8 cellular contexts compared by ENCODE assay signal in the genomic region with DNA sequence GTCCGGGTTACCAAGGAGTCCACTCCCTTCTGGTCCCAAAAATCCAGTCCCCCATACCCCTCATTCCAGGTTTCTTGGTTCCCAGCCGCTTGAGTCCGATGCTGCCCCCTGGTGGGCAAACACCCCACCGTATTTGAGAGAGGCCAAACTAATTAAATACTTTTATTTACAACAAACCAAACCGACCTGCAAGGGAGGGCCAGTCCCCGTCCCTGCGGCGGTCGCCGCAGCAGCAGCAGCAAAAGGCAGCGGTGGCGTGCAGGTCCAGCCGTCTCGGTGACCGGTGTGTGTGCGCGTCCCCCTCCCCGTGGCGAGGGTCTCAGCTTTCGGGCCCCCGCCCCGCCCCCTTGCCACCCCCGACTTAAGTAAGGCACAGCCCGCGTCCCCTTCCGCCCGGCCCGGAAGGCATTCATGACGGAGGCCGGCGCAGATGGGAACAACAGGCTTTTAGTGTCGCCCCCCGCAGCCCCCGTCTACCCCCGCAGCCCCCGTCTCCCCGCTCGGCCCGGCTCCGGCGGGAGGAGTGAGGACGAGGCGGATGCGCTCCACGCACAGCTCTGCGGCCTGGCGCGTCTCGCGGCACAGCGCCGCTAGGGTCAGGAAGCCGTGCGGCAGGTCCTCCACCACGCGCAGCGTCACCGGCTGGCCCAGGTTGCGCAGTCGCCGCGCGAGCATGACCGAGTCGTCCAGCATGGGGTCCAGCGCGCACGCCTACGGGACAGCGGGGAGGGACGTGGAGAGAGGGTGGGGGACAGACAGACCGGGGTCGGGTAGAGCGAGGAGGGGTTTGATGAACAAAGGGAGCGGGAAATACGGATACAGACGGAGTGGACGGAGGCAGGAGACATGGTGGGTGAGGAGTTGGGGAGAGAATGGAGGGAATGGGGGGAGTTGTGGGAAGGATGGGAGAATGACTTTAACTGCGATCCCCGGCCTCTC. TPM values are rescaled to one million over a fixed set of nuclear protein-coding genes. Genes with fewer than 3 reads are reported as not detected.
DNase-seq lines count a peak whose midpoint lies in the region; ATAC-seq and TF ChIP-seq lines count a peak whose summit lies in the region.

No MANE protein-coding gene starts in this region.

- no peak overlapping the region for H3K27ac ChIP-seq in right lobe of liver

- H3K4me1 ChIP-seq in right lobe of liver: no peaks in the 10 kb centered on the region

- no peaks in the 10 kb centered on the region for H3K9me3 ChIP-seq in right lobe of liver

- H3K27me3 ChIP-seq in right lobe of liver: no peaks in the 10 kb centered on the region

- TF ChIP-seq CTCF in right lobe of liver (IDR thresholded peaks at IDR 0.05): peak; percentile 68 to 75 (median 72)

- DNase-seq in 8988T: peak; percentile 80
- peak; percentile 48 for DNase-seq in NCI-H510A (lab: John Stamatoyannopoulos, UW)
- DNase-seq in activated CD4-positive, alpha-beta T cell treated with anti-CD3 and anti-CD28 coated beads, Interleukin-2, amount 50 U/mL, for 24 hours (ENCODE audit: low read depth in 1 of 2, low spot score in 1 of 2): peak; percentile 56 to 66
- peak; percentile 89 for DNase-seq in dermis blood vessel endothelial cell
- DNase-seq in right lobe of liver: peak; percentile 69 to 80 (median 75)
- peak; percentile 73 to 78 for DNase-seq in stimulated activated CD4-positive, alpha-beta T cell treated with anti-CD3 and anti-CD28 coated beads, Interleukin-2, amount 100 ng/mL, for 48 hours

- no peaks in the 10 kb centered on the region for H3K36me3 ChIP-seq in right lobe of liver

- H3K4me3 ChIP-seq in right lobe of liver: peak overlapping the region; percentile 47 to 54 (median 53)

- intact Hi-C loops in right lobe of liver (cut with DNase I): loop anchor here in 1 of 2 donors (10.0 kb wide), 1 partner anchor 277 kb away; no protein-coding TSS in a partner anchor

- no peak for TF ChIP-seq POLR2A in right lobe of liver (IDR thresholded peaks at IDR 0.05)

- ATAC-seq in GM18511 (IDR thresholded peaks at IDR 0.05; ENCODE audit: unreplicated experiment): peak; percentile 34
- peak; percentile 75 to 82 (median 78) for ATAC-seq in right lobe of liver
- ATAC-seq in GM18517 (IDR thresholded peaks at IDR 0.05; ENCODE audit: unreplicated experiment): no peak

- 5% methylated on average over 24 of the region's 80 CpGs for WGBS in right lobe of liver (ENCODE audit: insufficient coverage, low coverage, low lambda C conversion rate, missing lambda C conversion rate)

RNA-seq across cellular contexts. Expression of a gene that starts 11.5 kb away (rescaled TPM):
- not detected in 2 replicates for total RNA-seq in dermis blood vessel endothelial cell
- total RNA-seq in right lobe of liver: not detected

RNA-seq across cellular contexts. Expression of a gene that starts 25.6 kb away (rescaled TPM):
- total RNA-seq in dermis blood vessel endothelial cell (10.8 and 12.1 TPM in 2 replicates), right lobe of liver (1 to 10 TPM in 5 of 6 experiments, under 1 TPM in 1; 0.87 to 2.5 (median 1.8) TPM)

RNA-seq across cellular contexts. Expression of a gene that starts 41.1 kb away (rescaled TPM):
- total RNA-seq in dermis blood vessel endothelial cell (not detected in 2 replicates), right lobe of liver (under 1 TPM in 1 of 6 experiments, not detected in 5; 0.29 TPM)
